ENCODE assay signal across 34 cellular contexts in the genomic region with DNA sequence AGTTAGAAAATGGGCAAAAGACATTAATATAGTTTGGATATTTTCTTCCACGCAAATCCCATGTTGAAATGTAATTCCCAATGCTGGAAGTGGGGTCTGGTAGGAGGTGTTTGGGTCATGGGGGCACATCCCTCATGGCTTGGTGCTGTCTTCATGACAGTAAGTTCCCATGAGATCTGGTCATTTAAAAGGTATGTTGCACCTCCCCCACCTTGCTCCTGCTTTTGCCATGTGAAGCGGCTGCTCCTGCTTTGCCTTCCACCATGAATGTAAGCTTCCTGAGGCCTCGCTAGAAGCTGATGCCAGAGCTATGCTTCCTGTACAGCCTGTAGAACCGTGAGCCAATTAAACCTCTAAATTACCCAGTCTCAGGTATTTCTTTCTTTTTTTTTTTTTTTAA.
"Had no signal": no experiment of that assay in that cellular context is flagged by ENCODE, and none has a peak within 500 bp of the region (broad histone marks: within the 10 kb centered on the region; RNA-seq: fewer than 3 reads in every experiment).

No MANE protein-coding gene starts in this region.

- H3K27ac ChIP-seq: KMS-11 had no signal

- H3K9me3 ChIP-seq: MG63 had no signal

- H3K9ac ChIP-seq: KMS-11 had no signal

- H3K4me2 ChIP-seq: KMS-11 had no signal

- H3K36me3 ChIP-seq: MG63 had no signal

- DNase-seq: Karpas-422, Kasumi-1, KG1, MG63, MM.1S, MV-4-11, NCI-H1048, NCI-H1092, NCI-H1092 treated with DMSO at 0.1 percent for 48 hours, NCI-H1105, NCI-H1105 treated with DMSO at 0.1 percent for 48 hours, NCI-H1417, NCI-H1417 treated with DMSO at 0.1 percent for 48 hours, NCI-H1436, NCI-H1436 treated with DMSO at 0.1 percent for 48 hours, NCI-H146, NCI-H1694, NCI-H1694 treated with DMSO at 0.1 percent for 48 hours, NCI-H187, NCI-H187 treated with DMSO at 0.1 percent for 48 hours, NCI-H1930, NCI-H2029, NCI-H2029 treated with DMSO at 0.1 percent for 48 hours, NCI-H2081, NCI-H2081 treated with DMSO at 0.1 percent for 48 hours, NCI-H2107, NCI-H2171, NCI-H2171 treated with DMSO at 0.1 percent for 48 hours, NCI-H2227 treated with DMSO at 0.1 percent for 48 hours, NCI-H226, NCI-H345, NCI-H446, NCI-H446 treated with DMSO at 0.1 percent for 48 hours had no signal

- H3K4me3 ChIP-seq: MG63 had no signal
